Comparison of ENCODE assay signal across 8 cellular contexts in the genomic region with DNA sequence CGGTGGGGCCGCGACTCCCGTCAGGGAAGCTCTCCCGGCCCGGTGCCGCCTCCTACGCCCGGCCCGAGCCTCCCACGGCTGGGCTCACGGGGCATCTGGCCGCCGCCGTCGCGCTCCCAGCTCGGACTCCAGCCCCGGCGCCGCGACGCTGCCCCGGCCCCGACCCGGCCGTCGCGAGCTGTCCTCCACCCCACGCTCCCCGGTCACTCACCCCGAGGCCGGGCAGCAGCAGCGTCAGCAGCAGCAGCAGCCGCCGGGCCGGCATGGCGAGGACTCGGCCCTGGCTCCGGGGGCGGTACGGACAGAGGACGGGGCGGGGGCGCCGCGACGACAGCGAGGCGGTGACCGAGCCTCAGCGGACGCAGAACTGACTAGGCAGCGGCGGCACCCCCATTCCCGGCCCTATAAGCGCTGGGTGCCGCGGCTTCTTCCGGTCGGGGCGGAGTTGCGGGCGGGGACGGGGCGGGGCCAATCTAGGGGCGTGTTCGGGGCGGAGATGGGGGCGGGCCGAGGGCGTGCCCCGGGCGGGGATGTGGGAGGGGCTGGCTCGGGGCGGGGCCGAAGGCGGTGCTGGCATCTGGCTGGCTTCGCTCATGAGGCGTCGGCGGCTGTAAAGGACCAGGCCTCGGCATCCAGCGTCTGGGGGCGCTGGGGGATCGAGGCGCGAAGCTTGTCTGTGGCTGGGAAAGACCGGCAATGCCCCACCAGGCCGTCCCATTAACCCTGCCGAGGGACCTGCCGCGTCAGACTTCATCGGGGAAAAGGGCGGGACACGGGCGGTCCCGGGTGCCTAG. TPM values are rescaled to one million over a fixed set of nuclear protein-coding genes. Genes with fewer than 3 reads are reported as not detected.
DNase-seq lines count a peak whose midpoint lies in the region; ATAC-seq and TF ChIP-seq lines count a peak whose summit lies in the region.

A gene (minus strand): TSS at position 380 of the 794 bp plus-strand sequence. CDS start 115 bp downstream, at position 265.

- no peak for TF ChIP-seq CTCF in esophagus muscularis mucosa (IDR thresholded peaks at IDR 0.05)

- H3K9me3 ChIP-seq in esophagus muscularis mucosa = no peaks in the 10 kb centered on the region

- intact Hi-C loops in esophagus muscularis mucosa (cut with DNase I) = loop anchor here (10.0 kb wide), 1 partner anchor 215 kb away; a partner anchor contains a TSS

- peak within 1 kb of the TSS; percentile 96 for H3K27ac Mint-ChIP-seq in activated T-cell treated with anti-CD3 and anti-CD28 coated beads, Interleukin-2, amount 50 U/mL, for 72 hours

- H3K27me3 ChIP-seq in esophagus muscularis mucosa = no peaks in the 10 kb centered on the region

- H3K36me3 ChIP-seq in esophagus muscularis mucosa = no peaks in the 10 kb centered on the region

- no peak for TF ChIP-seq EP300 in esophagus muscularis mucosa (IDR thresholded peaks at IDR 0.05)

- ATAC-seq in GM21619 (IDR thresholded peaks at IDR 0.05; ENCODE audit: unreplicated experiment) = peak; percentile 69
- ATAC-seq in activated T-cell treated with anti-CD3 and anti-CD28 coated beads, Interleukin-2, amount 50 U/mL, for 72 hours (replicated peaks in 1 of 2) = peak; percentile 85 to 86

- peak; percentile 57 for TF ChIP-seq POLR2A in esophagus muscularis mucosa (IDR thresholded peaks at IDR 0.05; ENCODE audit: low read depth)

- peaks cover 3 to 8% of the 10 kb centered on the region in 2 donors for H3K36me3 Mint-ChIP-seq in activated T-cell treated with anti-CD3 and anti-CD28 coated beads, Interleukin-2, amount 50 U/mL, for 72 hours (ENCODE audit: insufficient read depth in 2 of 2)

- H3K4me3 ChIP-seq in esophagus muscularis mucosa = peak within 1 kb of the TSS; percentile 79 to 95 (median 88)

- H3K27me3 Mint-ChIP-seq in activated T-cell treated with anti-CD3 and anti-CD28 coated beads, Interleukin-2, amount 50 U/mL, for 72 hours (ENCODE audit: low read depth) = no peaks in the 10 kb centered on the region

- peak within 1 kb of the TSS; percentile 89 to 99 for H3K4me3 Mint-ChIP-seq in activated T-cell treated with anti-CD3 and anti-CD28 coated beads, Interleukin-2, amount 50 U/mL, for 72 hours

- no peaks in the 10 kb centered on the region for H3K9me3 Mint-ChIP-seq in activated T-cell treated with anti-CD3 and anti-CD28 coated beads, Interleukin-2, amount 50 U/mL, for 72 hours

- peak; percentile 93 for DNase-seq in DMS53 (lab: John Stamatoyannopoulos, UW)
- peak; percentile 80 for DNase-seq in KG1 (lab: John Stamatoyannopoulos, UW)
- peak; percentile 92 for DNase-seq in RKO (ENCODE audit: low spot score)
- peak; percentile 93 to 94 for DNase-seq in activated T-cell treated with anti-CD3 and anti-CD28 coated beads, Interleukin-2, amount 50 U/mL, for 72 hours
- peak; percentile 99 for DNase-seq in esophagus muscularis mucosa (ENCODE audit: extremely low spot score)
- DNase-seq in myocyte (ENCODE audit: low read depth) = peak; percentile 93
- peak; percentile 86 to 88 for DNase-seq in stimulated activated CD8-positive, alpha-beta memory T cell treated with anti-CD3 and anti-CD28 coated beads, Interleukin-7, amount 100 ng/mL, for 4 hours (ENCODE audit: low read depth in 2 of 2)

- H3K4me1 ChIP-seq in esophagus muscularis mucosa = peaks cover 27 to 42% (median 40%) of the 10 kb centered on the region in 4 donors

- peaks cover 55% of the 10 kb centered on the region for H3K4me1 Mint-ChIP-seq in activated T-cell treated with anti-CD3 and anti-CD28 coated beads, Interleukin-2, amount 50 U/mL, for 72 hours (ENCODE audit: low read depth)

- under 1% methylated on average over 27 of the region's 98 CpGs for WGBS in esophagus muscularis mucosa

- H3K27ac ChIP-seq in esophagus muscularis mucosa (replicated peaks in 1 of 4) = peak within 1 kb of the TSS; percentile 94 to 99 (median 98)

RNA-seq across cellular contexts. Expression of the gene that starts here (rescaled TPM):
- total RNA-seq in activated T-cell treated with anti-CD3 and anti-CD28 coated beads, Interleukin-2, amount 50 U/mL, for 72 hours = 10 to 100 TPM; 58.1 to 98.3 TPM
- total RNA-seq in esophagus muscularis mucosa (10 to 100 TPM in 1 of 4 donors, 1 to 10 TPM in 3; 6.2 to 11.2 (median 9.3) TPM), myocyte (4.0 and 5.6 TPM in 2 replicates)
- 7.3 TPM for polyA plus RNA-seq in myocyte (2012)

Comparison
In these comparisons a context has a peak if more than half of its experiments do, and no peak if none do; other contexts are left out.
1. Peak in every context shown above with its lines: DNase-seq, ATAC-seq, H3K4me3 ChIP-seq and H3K27ac ChIP-seq.